15 cellular contexts compared by ENCODE assay signal in genomic region chr2:31240406-31241365, GRCh38. TPM values are rescaled to one million over a fixed set of nuclear protein-coding genes. Genes with fewer than 3 reads are reported as not detected.
DNase-seq lines count a peak whose midpoint lies in the region; ATAC-seq and TF ChIP-seq lines count a peak whose summit lies in the region.
"Had no signal": no experiment of that assay in that cellular context is flagged by ENCODE, and none has a peak within 500 bp of the region (broad histone marks: within the 10 kb centered on the region; RNA-seq: fewer than 3 reads in every experiment).

No MANE protein-coding gene starts in this region.

- H3K27ac Mint-ChIP-seq in IgD-negative memory B cell (peak overlapping the region; percentile 39 to 73 (median 58)), chondrocyte (ENCODE audit: unreplicated experiment) (peak overlapping the region; percentile 32)
- H3K27ac Mint-ChIP-seq in stimulated activated memory B cell treated with anti-CD40 and anti-IgM and Interleukin-4, amounts not matched to agents 10 μg/mL and 1 μg/mL and 100 μg/mL, for 72 hours = peak overlapping the region; percentile 79
- H3K27ac Mint-ChIP-seq: activated CD4-positive, alpha-beta T cell treated with anti-CD3 and anti-CD28 coated beads, Interleukin-2, amount 10 ng/mL, durations not matched to agents 24 days and 14 days had no signal

- H3K4me3 Mint-ChIP-seq in IgD-negative memory B cell (peak overlapping the region in 2 of 4 donors; percentile 5 to 74), chondrocyte (ENCODE audit: unreplicated experiment) (no peak overlapping the region)
- no peak overlapping the region for H3K4me3 Mint-ChIP-seq in stimulated activated memory B cell treated with anti-CD40 and anti-IgM and Interleukin-4, amounts not matched to agents 10 μg/mL and 1 μg/mL and 100 μg/mL, for 72 hours
- H3K4me3 Mint-ChIP-seq: activated CD4-positive, alpha-beta T cell treated with anti-CD3 and anti-CD28 coated beads, Interleukin-2, amount 10 ng/mL, durations not matched to agents 24 days and 14 days had no signal

- no peaks in the 10 kb centered on the region for H3K27me3 ChIP-seq in layer of hippocampus (ENCODE audit: control insufficient read depth, insufficient read depth, low read length)
- H3K27me3 ChIP-seq: colonic mucosa had no signal

- ATAC-seq in stimulated activated memory B cell treated with anti-CD40 and anti-IgM and Interleukin-4, amounts not matched to agents 10 μg/mL and 1 μg/mL and 100 μg/mL, for 72 hours = no peak
- ATAC-seq in HG02623 (IDR thresholded peaks at IDR 0.05; ENCODE audit: unreplicated experiment) = no peak

- H3K27me3 Mint-ChIP-seq in IgD-negative memory B cell (no peaks in the 10 kb centered on the region), chondrocyte (ENCODE audit: low read depth) (no peaks in the 10 kb centered on the region)
- H3K27me3 Mint-ChIP-seq in stimulated activated memory B cell treated with anti-CD40 and anti-IgM and Interleukin-4, amounts not matched to agents 10 μg/mL and 1 μg/mL and 100 μg/mL, for 72 hours = no peaks in the 10 kb centered on the region
- H3K27me3 Mint-ChIP-seq: activated CD4-positive, alpha-beta T cell treated with anti-CD3 and anti-CD28 coated beads, Interleukin-2, amount 10 ng/mL, durations not matched to agents 24 days and 14 days had no signal

- DNase-seq in chondrocyte (ENCODE audit: low spot score) (no peak), NCI-H82 treated with DMSO at 0.1 percent for 48 hours (lab: John Stamatoyannopoulos, UW; ENCODE audit: unreplicated experiment) (no peak), NCI-H82 (lab: John Stamatoyannopoulos, UW) (no peak), SW480 (ENCODE audit: low spot score) (no peak)
- DNase-seq: activated CD4-positive, alpha-beta T cell treated with anti-CD3 and anti-CD28 coated beads, Interleukin-2, amount 10 ng/mL, durations not matched to agents 24 days and 14 days; colonic mucosa; GF-D8; mesendoderm; NCI-H187; NCI-H446 treated with DMSO at 0.1 percent for 48 hours; stimulated activated CD4-positive, alpha-beta T cell treated with anti-CD3 and anti-CD28 coated beads, Interleukin-2, amount 100 ng/mL, for 24 hours had no signal

- H3K4me1 Mint-ChIP-seq in IgD-negative memory B cell (peaks cover 40 to 48% (median 41%) of the 10 kb centered on the region in 3 donors), chondrocyte (ENCODE audit: low read depth) (peaks cover 30% of the 10 kb centered on the region)
- peaks cover 62% of the 10 kb centered on the region for H3K4me1 Mint-ChIP-seq in stimulated activated memory B cell treated with anti-CD40 and anti-IgM and Interleukin-4, amounts not matched to agents 10 μg/mL and 1 μg/mL and 100 μg/mL, for 72 hours

- TF ChIP-seq CTCF in chondrocyte (IDR thresholded peaks at IDR 0.05) = no peak

- H3K27ac ChIP-seq in layer of hippocampus (ENCODE audit: low read depth, low read length) = peak overlapping the region; percentile 53
- H3K27ac ChIP-seq: colonic mucosa had no signal

- peaks cover 7% of the 10 kb centered on the region for H3K36me3 Mint-ChIP-seq in IgD-negative memory B cell
- H3K36me3 Mint-ChIP-seq in chondrocyte (ENCODE audit: low read depth) = peaks cover 7% of the 10 kb centered on the region
- peaks cover 9% of the 10 kb centered on the region for H3K36me3 Mint-ChIP-seq in stimulated activated memory B cell treated with anti-CD40 and anti-IgM and Interleukin-4, amounts not matched to agents 10 μg/mL and 1 μg/mL and 100 μg/mL, for 72 hours

- no peaks in the 10 kb centered on the region for H3K9me3 Mint-ChIP-seq in IgD-negative memory B cell
- H3K9me3 Mint-ChIP-seq in chondrocyte (ENCODE audit: low read depth) = no peaks in the 10 kb centered on the region
- no peaks in the 10 kb centered on the region for H3K9me3 Mint-ChIP-seq in stimulated activated memory B cell treated with anti-CD40 and anti-IgM and Interleukin-4, amounts not matched to agents 10 μg/mL and 1 μg/mL and 100 μg/mL, for 72 hours
- H3K9me3 Mint-ChIP-seq: activated CD4-positive, alpha-beta T cell treated with anti-CD3 and anti-CD28 coated beads, Interleukin-2, amount 10 ng/mL, durations not matched to agents 24 days and 14 days had no signal

RNA-seq across cellular contexts. Expression of gene EHD3, which starts 6.7 kb away (rescaled TPM):
- 31.8 TPM for polyA plus RNA-seq in IgD-negative memory B cell
- 22.3 to 29.9 TPM (median 24.0 TPM) in 3 replicates for total RNA-seq in chondrocyte

RNA-seq across cellular contexts. Expression of gene CAPN14, which starts 23.4 kb away (rescaled TPM):
- polyA plus RNA-seq in IgD-negative memory B cell = 2.9 TPM
- 0.10 to 0.39 TPM (median 0.15 TPM) in 3 replicates for total RNA-seq in chondrocyte
